ENCODE assay signal across 10 cellular contexts in the genomic region with DNA sequence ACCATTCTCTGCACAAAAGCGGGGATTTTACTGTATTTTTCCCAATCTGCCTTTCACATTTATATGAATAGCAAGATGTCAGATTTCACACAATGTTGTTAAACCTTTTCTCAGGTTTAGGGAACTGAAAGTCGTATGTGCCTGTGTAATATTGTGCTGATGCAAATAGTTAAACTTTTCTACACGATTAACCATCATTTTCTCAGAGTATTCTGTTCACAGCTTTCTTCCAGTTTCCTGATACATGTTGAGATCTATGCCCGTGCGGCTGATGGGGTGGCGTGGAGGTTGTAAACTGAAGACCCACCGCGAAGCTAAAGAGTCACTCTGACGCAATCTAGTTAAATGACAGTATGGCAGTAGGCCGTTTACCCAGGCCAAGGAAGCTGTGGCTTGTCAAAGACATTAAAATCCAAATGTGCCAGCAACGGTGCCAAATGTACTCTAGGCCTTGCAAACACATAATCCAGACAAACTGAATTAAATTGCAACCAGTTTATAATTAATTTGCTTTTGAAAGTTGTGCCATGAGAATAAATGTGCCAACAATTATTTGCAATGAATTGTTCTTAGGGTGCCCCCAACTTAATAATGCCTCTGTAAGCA.
A peak's percentile ranks its signal among the peaks of the same experiment; 100 is the strongest.
DNase-seq lines count a peak whose midpoint lies in the region; ATAC-seq and TF ChIP-seq lines count a peak whose summit lies in the region.
"Had no signal": no experiment of that assay in that cellular context is flagged by ENCODE, and none has a peak within 500 bp of the region (broad histone marks: within the 10 kb centered on the region; RNA-seq: fewer than 3 reads in every experiment).

No MANE protein-coding gene starts in this region.

- TF ChIP-seq POLR2A in breast epithelium (IDR thresholded peaks at IDR 0.05) (no peak), transverse colon (IDR thresholded peaks at IDR 0.05) (no peak)

- H3K4me3 ChIP-seq in SJCRH30: no peak overlapping the region
- H3K4me3 ChIP-seq in breast epithelium: no peak overlapping the region
- H3K4me3 ChIP-seq in transverse colon: no peak overlapping the region

- DNase-seq in SJCRH30: no peak
- no peak for DNase-seq in H4 (ENCODE audit: low spot score)
- no peak for DNase-seq in breast epithelium (ENCODE audit: low spot score in 2 of 2)
- DNase-seq in transverse colon: no peak
- DNase-seq: activated CD4-positive, CD25-positive, alpha-beta regulatory T cell; NCI-H1436 had no signal

- H3K9me3 ChIP-seq in SJCRH30 (replicated peaks) (no peaks in the 10 kb centered on the region), breast epithelium (no peaks in the 10 kb centered on the region), transverse colon (no peaks in the 10 kb centered on the region)

- no peaks in the 10 kb centered on the region for H3K27me3 ChIP-seq in SJCRH30
- H3K27me3 ChIP-seq in breast epithelium: no peaks in the 10 kb centered on the region
- no peaks in the 10 kb centered on the region for H3K27me3 ChIP-seq in transverse colon

- no peaks in the 10 kb centered on the region for H3K36me3 ChIP-seq in SJCRH30
- H3K36me3 ChIP-seq in breast epithelium: no peaks in the 10 kb centered on the region
- no peaks in the 10 kb centered on the region for H3K36me3 ChIP-seq in transverse colon

- no peak for TF ChIP-seq CTCF in breast epithelium (IDR thresholded peaks at IDR 0.05)
- TF ChIP-seq CTCF in transverse colon (IDR thresholded peaks at IDR 0.05): no peak

- H3K4me1 ChIP-seq in SJCRH30 (no peaks in the 10 kb centered on the region), breast epithelium (no peaks in the 10 kb centered on the region), transverse colon (peaks cover 0 to 10% (median 0%) of the 10 kb centered on the region in 4 donors)

- TF ChIP-seq EP300 in transverse colon (IDR thresholded peaks at IDR 0.05; ENCODE audit: low read depth): no peak

- intact Hi-C loops in breast epithelium (cut with DNase I; ENCODE audit: low total_unique reads): no loop called here
- intact Hi-C loops in transverse colon (cut with DNase I; ENCODE audit: low total_unique reads): no loop called here

- 65 to 73% methylated on average over 7 to 11 of the region's 11 CpGs for WGBS in transverse colon (ENCODE audit: low coverage in 1 of 2), 2 donors

- H3K27ac ChIP-seq in SJCRH30 (no peak overlapping the region), breast epithelium (no peak overlapping the region), transverse colon (no peak overlapping the region)

- ATAC-seq in GM18858 (IDR thresholded peaks at IDR 0.05; ENCODE audit: unreplicated experiment) (peak; percentile 73), GM21717 (IDR thresholded peaks at IDR 0.05; ENCODE audit: unreplicated experiment) (peak; percentile 76), HG03457 (IDR thresholded peaks at IDR 0.05; ENCODE audit: unreplicated experiment) (peak; percentile 69), esophagus mucosa (peak; percentile 20)

- in situ Hi-C loops in transverse colon (cut with MboI; ENCODE audit: low pct_ligation_motif_present in 1 of 4, low pct_unique_long_range_greater_than_20kb in 1 of 4, low sequenced_read_pairs in 3 of 4): no loop called here

Comparison
In these comparisons a context has a peak if more than half of its experiments do, and no peak if none do; other contexts are left out.
1. ATAC-seq: peak in every context shown above with its lines; median percentile 76 in GM21717; 73 in GM18858; 69 in HG03457; 20 in esophagus mucosa.